In the genomic region with DNA sequence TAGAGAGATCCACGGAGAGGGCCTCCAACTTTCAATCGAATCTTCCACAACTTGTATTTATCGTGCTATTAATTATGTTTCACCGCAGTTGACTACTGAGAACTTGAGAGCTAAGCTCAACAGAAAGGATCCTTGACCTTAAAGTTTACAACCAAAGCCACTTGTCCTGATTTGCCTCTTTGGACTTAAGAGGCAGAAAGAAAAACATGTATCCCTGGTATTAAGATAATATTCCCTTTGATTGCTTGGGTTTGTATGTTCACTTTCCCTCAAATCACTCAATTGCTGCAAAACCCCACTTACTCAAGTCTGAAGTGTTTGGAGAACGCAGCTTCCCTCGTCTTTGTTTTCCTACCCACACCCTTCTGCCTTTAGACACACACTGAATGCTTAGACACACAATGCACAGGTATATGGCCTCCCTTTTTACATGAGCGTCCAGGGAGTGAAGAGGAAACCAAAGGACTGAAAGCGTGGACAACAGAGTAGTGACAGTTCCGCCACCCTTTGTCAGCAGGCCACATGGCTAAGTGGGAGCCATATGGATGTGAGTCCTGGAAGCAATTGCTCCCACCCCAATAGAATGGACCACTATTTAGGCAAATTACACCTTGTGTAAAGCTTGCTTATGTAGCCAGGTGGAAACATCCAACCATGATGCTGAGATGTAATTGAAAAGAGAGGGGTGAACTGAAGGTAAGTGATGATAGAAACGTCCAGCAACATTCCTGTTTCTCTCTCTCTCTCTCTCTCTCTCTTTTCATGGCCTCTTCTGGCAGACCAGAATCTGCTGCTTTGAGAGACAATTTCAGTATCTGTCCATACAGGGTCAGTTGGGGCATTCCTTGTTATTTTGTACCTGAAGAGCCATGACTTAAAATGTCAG, we compare ENCODE assay signal across 1 cellular context.
TF ChIP-seq lines count a peak whose summit lies in the region.

No MANE protein-coding gene starts in this region.

TF ChIP-seq in A549, 52 proteins besides CTCF, POLR2A, EP300 and RAD21:
- TF ChIP-seq, protein P1, sequence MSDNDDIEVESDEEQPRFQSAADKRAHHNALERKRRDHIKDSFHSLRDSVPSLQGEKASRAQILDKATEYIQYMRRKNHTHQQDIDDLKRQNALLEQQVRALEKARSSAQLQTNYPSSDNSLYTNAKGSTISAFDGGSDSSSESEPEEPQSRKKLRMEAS (IDR thresholded peaks at IDR 0.05), result no peak
- TF ChIP-seq HOXB13 (CRISPR knock-in tag; IDR thresholded peaks at IDR 0.05; ENCODE audit: low read depth) (no peak), EHF (CRISPR knock-in tag; IDR thresholded peaks at IDR 0.05) (no peak)
